In the genomic region with DNA sequence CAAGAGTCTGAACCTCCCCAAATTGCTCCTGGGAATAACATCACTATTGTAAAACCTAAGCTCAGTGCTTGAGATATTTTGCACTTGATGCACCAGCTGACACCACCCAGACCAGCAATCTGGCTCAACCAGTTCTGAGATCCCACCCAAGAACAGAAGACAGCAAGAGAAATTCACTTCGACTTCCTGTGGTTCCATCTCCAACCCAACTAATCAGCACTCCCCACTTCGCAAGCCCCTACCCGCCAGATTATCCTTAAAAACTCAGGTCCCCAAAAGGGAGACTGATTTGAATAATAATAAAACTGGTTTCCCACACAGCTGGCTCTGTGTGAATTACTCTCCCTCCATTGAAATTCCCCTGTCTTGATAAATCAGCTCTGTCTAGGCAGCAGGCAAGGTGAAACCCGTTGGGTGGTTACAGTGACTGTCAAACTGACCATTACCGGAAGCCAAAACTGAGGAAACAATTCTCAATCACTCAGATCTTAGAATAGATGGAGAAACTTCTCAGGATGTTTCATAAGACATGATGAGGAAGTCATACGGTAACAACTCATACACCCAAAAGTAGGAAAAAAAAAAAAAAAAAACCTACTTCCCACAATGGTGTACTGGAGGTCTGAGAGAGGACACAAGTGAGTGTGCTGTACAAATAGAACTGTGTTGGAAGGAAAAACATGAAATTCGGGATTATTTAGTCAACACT, we compare ENCODE assay signal across 18 cellular contexts.
DNase-seq lines count a peak whose midpoint lies in the region; ATAC-seq and TF ChIP-seq lines count a peak whose summit lies in the region.
"Had no signal": no experiment of that assay in that cellular context is flagged by ENCODE, and none has a peak within 500 bp of the region (broad histone marks: within the 10 kb centered on the region; RNA-seq: fewer than 3 reads in every experiment).

No MANE protein-coding gene starts in this region.

- no peaks in the 10 kb centered on the region for H3K36me3 Mint-ChIP-seq in HFFc6 (ENCODE audit: low read depth)
- H3K36me3 Mint-ChIP-seq: activated naive CD8-positive, alpha-beta T cell treated with anti-CD3 and anti-CD28 coated beads, Interleukin-2, amount 10 ng/mL, durations not matched to agents 7 days and 5 days; mesothelial cell of epicardium had no signal

- H3K4me1 ChIP-seq in iPS-18a (ENCODE audit: control insufficient read depth, low read depth, low read length), result peaks cover 28% of the 10 kb centered on the region

- H3K9me3 ChIP-seq in iPS-18a (ENCODE audit: control insufficient read depth, low read depth, low read length), result no peaks in the 10 kb centered on the region
- H3K9me3 ChIP-seq: SK-N-SH had no signal

- H3K27me3 Mint-ChIP-seq in HFFc6 (ENCODE audit: insufficient read depth), result no peaks in the 10 kb centered on the region; the same call in 1 of the 2 replicates
- H3K27me3 Mint-ChIP-seq: activated naive CD8-positive, alpha-beta T cell treated with anti-CD3 and anti-CD28 coated beads, Interleukin-2, amount 10 ng/mL, durations not matched to agents 7 days and 5 days had no signal

- H3K9ac ChIP-seq in iPS-18a (ENCODE audit: low read length), result no peak overlapping the region
- H3K9ac ChIP-seq: SK-N-SH had no signal

- ATAC-seq in HG03378 (IDR thresholded peaks at IDR 0.05; ENCODE audit: unreplicated experiment) (peak; percentile 54), GM18909 (IDR thresholded peaks at IDR 0.05; ENCODE audit: poor library complexity, unreplicated experiment) (no peak), GM18519 (IDR thresholded peaks at IDR 0.05; ENCODE audit: low FRiP score, unreplicated experiment) (no peak)
- ATAC-seq: K562, PC-3 had no signal

- no peak overlapping the region for H3K4me3 Mint-ChIP-seq in HFFc6
- H3K4me3 Mint-ChIP-seq: activated naive CD8-positive, alpha-beta T cell treated with anti-CD3 and anti-CD28 coated beads, Interleukin-2, amount 10 ng/mL, durations not matched to agents 7 days and 5 days; mesothelial cell of epicardium had no signal

- H3K4me3 ChIP-seq in iPS-18a (ENCODE audit: low read length), result peak overlapping the region; percentile 16
- H3K4me3 ChIP-seq: heart right ventricle, K562 had no signal

- no peaks in the 10 kb centered on the region for H3K36me3 ChIP-seq in iPS-18a (ENCODE audit: control insufficient read depth, low read depth, low read length)
- H3K36me3 ChIP-seq: heart right ventricle had no signal

- no peaks in the 10 kb centered on the region for H3K27me3 ChIP-seq in iPS-18a (ENCODE audit: control insufficient read depth, insufficient read depth, low read length)
- H3K27me3 ChIP-seq: heart right ventricle had no signal

- peaks cover 24% of the 10 kb centered on the region for H3K9me3 Mint-ChIP-seq in HFFc6
- H3K9me3 Mint-ChIP-seq: activated naive CD8-positive, alpha-beta T cell treated with anti-CD3 and anti-CD28 coated beads, Interleukin-2, amount 10 ng/mL, durations not matched to agents 7 days and 5 days; mesothelial cell of epicardium had no signal

- DNase-seq in ELF-1 (ENCODE audit: low read depth, low spot score) (peak; percentile 53), OCI-M1 (lab: John Stamatoyannopoulos, UW) (peak; percentile 26), HFFc6 (no peak), KG1 (lab: John Stamatoyannopoulos, UW) (no peak)
- DNase-seq: activated CD4-positive, alpha-beta T cell treated with anti-CD3 and anti-CD28 coated beads, Interleukin-2, amount 50 U/mL, for 48 hours; activated naive CD8-positive, alpha-beta T cell treated with anti-CD3 and anti-CD28 coated beads, Interleukin-2, amount 10 ng/mL, durations not matched to agents 7 days and 5 days; heart right ventricle; NCI-H1694 treated with DMSO at 0.1 percent for 48 hours; PC-3; retina; SK-N-SH; stimulated activated CD4-positive, alpha-beta T cell treated with anti-CD3 and anti-CD28 coated beads, Interleukin-15, amount 100 ng/mL, for 24 hours had no signal

- H3K4me1 Mint-ChIP-seq in HFFc6 (ENCODE audit: low read depth), result no peaks in the 10 kb centered on the region
- H3K4me1 Mint-ChIP-seq: activated naive CD8-positive, alpha-beta T cell treated with anti-CD3 and anti-CD28 coated beads, Interleukin-2, amount 10 ng/mL, durations not matched to agents 7 days and 5 days had no signal

- H3K27ac ChIP-seq in iPS-18a (ENCODE audit: low read length), result no peak overlapping the region

- no peak overlapping the region for H3K27ac Mint-ChIP-seq in HFFc6
- H3K27ac Mint-ChIP-seq: activated naive CD8-positive, alpha-beta T cell treated with anti-CD3 and anti-CD28 coated beads, Interleukin-2, amount 10 ng/mL, durations not matched to agents 7 days and 5 days; mesothelial cell of epicardium had no signal

- no peak for TF ChIP-seq CTCF in HFFc6 (IDR thresholded peaks at IDR 0.05)

Comparison
In these comparisons a context has a peak if more than half of its experiments do, and no peak if none do; other contexts are left out.
1. DNase-seq: peak in ELF-1 (single experiment) and OCI-M1 (single experiment); none in HFFc6 (single experiment) and KG1 (single experiment).